ENCODE assay signal across 7 cellular contexts in the genomic region with DNA sequence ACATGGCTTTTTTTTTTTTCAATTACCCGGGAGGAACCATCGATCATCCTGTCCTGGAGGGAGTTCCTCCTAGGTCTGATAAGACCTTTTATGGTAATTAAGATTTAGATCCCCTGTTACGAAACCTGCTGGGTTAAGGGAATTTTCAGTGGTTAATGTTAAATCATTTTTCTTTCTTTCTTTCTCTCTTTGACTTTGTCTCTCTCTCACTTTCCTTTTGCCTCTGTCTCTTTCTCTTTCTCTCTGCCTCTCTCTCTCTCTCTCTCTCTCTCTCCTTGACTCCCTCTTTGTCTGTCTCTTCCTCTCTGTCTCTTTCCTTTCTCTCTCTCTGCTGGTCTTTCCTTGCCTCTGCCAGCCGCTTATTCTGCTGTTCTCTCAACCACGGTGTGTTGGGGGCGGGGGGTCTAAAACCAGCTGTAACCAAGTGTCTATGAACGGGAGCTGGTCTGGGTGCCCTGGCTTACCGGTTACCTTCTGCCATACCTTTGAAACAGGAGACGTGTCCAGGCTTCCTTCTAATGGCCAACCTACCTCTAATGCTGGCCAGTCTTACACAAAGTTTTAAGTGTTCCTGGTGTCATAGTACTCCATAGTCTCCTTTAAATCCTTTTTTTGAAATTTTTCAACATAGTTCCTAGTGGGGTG.
DNase-seq lines count a peak whose midpoint lies in the region; ATAC-seq and TF ChIP-seq lines count a peak whose summit lies in the region.
"Not testable (repeated sequence)": the region's sequence is repeated elsewhere in the genome, so short reads cannot be mapped to it uniquely, and the experiment has no call there.

No MANE protein-coding gene starts in this region.

- CTCF ChIA-PET in Calu3 (lab: Charles Lee), result interaction anchor here (1.8 kb wide), 1 partner anchor 9 kb away, joined by 4 read pairs; no protein-coding TSS in a partner anchor
- CTCF ChIA-PET in MCF 10A (lab: Yijun Ruan, JAX), result not testable (repeated sequence)

- TF ChIP-seq CTCF in Calu3 (IDR thresholded peaks at IDR 0.05; ENCODE audit: unreplicated experiment); MCF 10A (IDR thresholded peaks at IDR 0.05; ENCODE audit: unreplicated experiment); nephron progenitor cell (IDR thresholded peaks at IDR 0.05): not testable (repeated sequence)

- ATAC-seq in GM18511 (IDR thresholded peaks at IDR 0.05; ENCODE audit: unreplicated experiment), result peak; percentile 68
- ATAC-seq in GM21390 (IDR thresholded peaks at IDR 0.05; ENCODE audit: unreplicated experiment), result peak; percentile 51
- ATAC-seq in HG03432 (IDR thresholded peaks at IDR 0.05; ENCODE audit: unreplicated experiment), result peak; percentile 79

- POLR2A ChIA-PET in MCF 10A (lab: Yijun Ruan, JAX), result not testable (repeated sequence)

- H3K27ac Mint-ChIP-seq in Calu3 (ENCODE audit: unreplicated experiment), result peak overlapping the region; percentile 96
- peak overlapping the region; percentile 24 for H3K27ac Mint-ChIP-seq in MCF 10A (ENCODE audit: low read depth, unreplicated experiment)
- H3K27ac Mint-ChIP-seq in nephron progenitor cell, result peak overlapping the region; percentile 41

- not testable (repeated sequence) for BruUV-seq in Calu3 (replicated peaks; lab: Mats Ljungman, UMichigan); MCF 10A (replicated peaks; lab: Mats Ljungman, UMichigan)

- H3K9me3 Mint-ChIP-seq in Calu3 (ENCODE audit: low read depth, unreplicated experiment); MCF 10A (ENCODE audit: unreplicated experiment); nephron progenitor cell: not testable (repeated sequence)

- peak overlapping the region; percentile 76 for H3K4me3 Mint-ChIP-seq in Calu3 (ENCODE audit: low read depth, unreplicated experiment)
- H3K4me3 Mint-ChIP-seq in MCF 10A (ENCODE audit: unreplicated experiment); nephron progenitor cell: not testable (repeated sequence)

- peaks cover 48% of the 10 kb centered on the region for H3K4me1 Mint-ChIP-seq in Calu3 (ENCODE audit: low read depth, unreplicated experiment)
- H3K4me1 Mint-ChIP-seq in MCF 10A (ENCODE audit: insufficient read depth, unreplicated experiment); nephron progenitor cell: not testable (repeated sequence)

- intact Hi-C loops in Calu3 (cut with micrococcal nuclease; ENCODE audit: unreplicated experiment), result loop anchor here (2.0 to 10.0 kb wide), 2 partner anchors 27 to 283 kb away; no protein-coding TSS in a partner anchor
- intact Hi-C loops in MCF 10A (cut with micrococcal nuclease), result not testable (repeated sequence)

- DNase-seq in Calu3 (peak; percentile 49), OCI-M1 (lab: John Stamatoyannopoulos, UW) (peak; percentile 49)
- DNase-seq in MCF 10A (ENCODE audit: unreplicated experiment); nephron progenitor cell: not testable (repeated sequence)

- not testable (repeated sequence) for H3K27me3 Mint-ChIP-seq in Calu3 (ENCODE audit: unreplicated experiment); MCF 10A (ENCODE audit: insufficient read depth, unreplicated experiment); nephron progenitor cell (ENCODE audit: low read depth, poor library complexity)

- H3K36me3 Mint-ChIP-seq in Calu3 (ENCODE audit: insufficient read depth, unreplicated experiment), result peaks cover 24% of the 10 kb centered on the region
- not testable (repeated sequence) for H3K36me3 Mint-ChIP-seq in MCF 10A (ENCODE audit: insufficient read depth, unreplicated experiment); nephron progenitor cell (ENCODE audit: low read depth)

Comparison
In these comparisons a context has a peak if more than half of its experiments do, and no peak if none do; other contexts are left out.
1. H3K27ac Mint-ChIP-seq: peak in every context shown above with its lines; median percentile 96 in Calu3; 41 in nephron progenitor cell; 24 in MCF 10A.